Comparison of ENCODE assay signal across 1 cellular context in genomic region chr11:118923721-118924587, GRCh38.
TF ChIP-seq lines count a peak whose summit lies in the region.

No MANE protein-coding gene starts in this region.

TF ChIP-seq in GM23338, 12 proteins besides CTCF, POLR2A, EP300 and RAD21 (continued from another document):
- TF ChIP-seq ZNF462 (CRISPR knock-in tag; IDR thresholded peaks at IDR 0.05) = no peak
- TF ChIP-seq, protein P1, sequence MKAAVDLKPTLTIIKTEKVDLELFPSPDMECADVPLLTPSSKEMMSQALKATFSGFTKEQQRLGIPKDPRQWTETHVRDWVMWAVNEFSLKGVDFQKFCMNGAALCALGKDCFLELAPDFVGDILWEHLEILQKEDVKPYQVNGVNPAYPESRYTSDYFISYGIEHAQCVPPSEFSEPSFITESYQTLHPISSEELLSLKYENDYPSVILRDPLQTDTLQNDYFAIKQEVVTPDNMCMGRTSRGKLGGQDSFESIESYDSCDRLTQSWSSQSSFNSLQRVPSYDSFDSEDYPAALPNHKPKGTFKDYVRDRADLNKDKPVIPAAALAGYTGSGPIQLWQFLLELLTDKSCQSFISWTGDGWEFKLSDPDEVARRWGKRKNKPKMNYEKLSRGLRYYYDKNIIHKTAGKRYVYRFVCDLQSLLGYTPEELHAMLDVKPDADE (IDR thresholded peaks at IDR 0.05) = no peak
- no peak for TF ChIP-seq NANOG (IDR thresholded peaks at IDR 0.05; ENCODE audit: borderline replicate concordance)
- no peak for TF ChIP-seq ZNF331 (CRISPR knock-in tag; IDR thresholded peaks at IDR 0.05; ENCODE audit: low read depth)
- TF ChIP-seq POLR2AphosphoS5 (IDR thresholded peaks at IDR 0.05; ENCODE audit: low read depth) = no peak
- no peak for TF ChIP-seq EZH2 (IDR thresholded peaks at IDR 0.05; ENCODE audit: low read depth, unreplicated experiment)
- TF ChIP-seq CREB1 (CRISPR knock-in tag; IDR thresholded peaks at IDR 0.05; ENCODE audit: low read depth) = no peak
- TF ChIP-seq EZH2phosphoT487 (IDR thresholded peaks at IDR 0.05; ENCODE audit: unreplicated experiment) = no peak
- no peak for TF ChIP-seq STAT1 (IDR thresholded peaks at IDR 0.05; ENCODE audit: unreplicated experiment)
- TF ChIP-seq, protein P2, sequence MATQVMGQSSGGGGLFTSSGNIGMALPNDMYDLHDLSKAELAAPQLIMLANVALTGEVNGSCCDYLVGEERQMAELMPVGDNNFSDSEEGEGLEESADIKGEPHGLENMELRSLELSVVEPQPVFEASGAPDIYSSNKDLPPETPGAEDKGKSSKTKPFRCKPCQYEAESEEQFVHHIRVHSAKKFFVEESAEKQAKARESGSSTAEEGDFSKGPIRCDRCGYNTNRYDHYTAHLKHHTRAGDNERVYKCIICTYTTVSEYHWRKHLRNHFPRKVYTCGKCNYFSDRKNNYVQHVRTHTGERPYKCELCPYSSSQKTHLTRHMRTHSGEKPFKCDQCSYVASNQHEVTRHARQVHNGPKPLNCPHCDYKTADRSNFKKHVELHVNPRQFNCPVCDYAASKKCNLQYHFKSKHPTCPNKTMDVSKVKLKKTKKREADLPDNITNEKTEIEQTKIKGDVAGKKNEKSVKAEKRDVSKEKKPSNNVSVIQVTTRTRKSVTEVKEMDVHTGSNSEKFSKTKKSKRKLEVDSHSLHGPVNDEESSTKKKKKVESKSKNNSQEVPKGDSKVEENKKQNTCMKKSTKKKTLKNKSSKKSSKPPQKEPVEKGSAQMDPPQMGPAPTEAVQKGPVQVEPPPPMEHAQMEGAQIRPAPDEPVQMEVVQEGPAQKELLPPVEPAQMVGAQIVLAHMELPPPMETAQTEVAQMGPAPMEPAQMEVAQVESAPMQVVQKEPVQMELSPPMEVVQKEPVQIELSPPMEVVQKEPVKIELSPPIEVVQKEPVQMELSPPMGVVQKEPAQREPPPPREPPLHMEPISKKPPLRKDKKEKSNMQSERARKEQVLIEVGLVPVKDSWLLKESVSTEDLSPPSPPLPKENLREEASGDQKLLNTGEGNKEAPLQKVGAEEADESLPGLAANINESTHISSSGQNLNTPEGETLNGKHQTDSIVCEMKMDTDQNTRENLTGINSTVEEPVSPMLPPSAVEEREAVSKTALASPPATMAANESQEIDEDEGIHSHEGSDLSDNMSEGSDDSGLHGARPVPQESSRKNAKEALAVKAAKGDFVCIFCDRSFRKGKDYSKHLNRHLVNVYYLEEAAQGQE (IDR thresholded peaks at IDR 0.05; ENCODE audit: unreplicated experiment) = no peak
- TF ChIP-seq JUNB (IDR thresholded peaks at IDR 0.05; ENCODE audit: unreplicated experiment) = no peak
